ENCODE assay signal across 8 cellular contexts in genomic region chr11:10301656-10302293, GRCh38. TPM values are rescaled to one million over a fixed set of nuclear protein-coding genes. Genes with fewer than 3 reads are reported as not detected.
DNase-seq lines count a peak whose midpoint lies in the region; ATAC-seq and TF ChIP-seq lines count a peak whose summit lies in the region.

No MANE protein-coding gene starts in this region.

- H3K27me3 ChIP-seq in ascending aorta (no peaks in the 10 kb centered on the region), tibial artery (no peaks in the 10 kb centered on the region)

- CTCF ChIA-PET in activated naive CD4-positive, alpha-beta T cell treated with anti-CD3 and anti-CD28 coated beads for 36 hours (lab: Charles Lee): interaction anchor here (0.7 to 8.2 kb wide), 3 partner anchors 16 to 543 kb away, joined by 4 to 102 read pairs (median 16); no protein-coding TSS in a partner anchor

- H3K27me3 Mint-ChIP-seq in activated naive CD4-positive, alpha-beta T cell treated with anti-CD3 and anti-CD28 coated beads for 36 hours (ENCODE audit: low read depth): peaks cover 41% of the 10 kb centered on the region

- H3K4me1 Mint-ChIP-seq in activated naive CD4-positive, alpha-beta T cell treated with anti-CD3 and anti-CD28 coated beads for 36 hours (ENCODE audit: low read depth): peaks cover 35% of the 10 kb centered on the region

- no peak overlapping the region for H3K27ac Mint-ChIP-seq in activated naive CD4-positive, alpha-beta T cell treated with anti-CD3 and anti-CD28 coated beads for 36 hours

- H3K9me3 ChIP-seq in ascending aorta (no peaks in the 10 kb centered on the region), tibial artery (no peaks in the 10 kb centered on the region)

- no peak for ATAC-seq in HG03469 (IDR thresholded peaks at IDR 0.05; ENCODE audit: unreplicated experiment)
- no peak for ATAC-seq in HG03135 (IDR thresholded peaks at IDR 0.05; ENCODE audit: unreplicated experiment)

- peak overlapping the region; percentile 15 for H3K4me3 Mint-ChIP-seq in activated naive CD4-positive, alpha-beta T cell treated with anti-CD3 and anti-CD28 coated beads for 36 hours

- no peak for TF ChIP-seq CTCF in ascending aorta (IDR thresholded peaks at IDR 0.05)
- no peak for TF ChIP-seq CTCF in tibial artery (IDR thresholded peaks at IDR 0.05)
- no peak for TF ChIP-seq CTCF in coronary artery (IDR thresholded peaks at IDR 0.05)

- H3K36me3 Mint-ChIP-seq in activated naive CD4-positive, alpha-beta T cell treated with anti-CD3 and anti-CD28 coated beads for 36 hours (ENCODE audit: low read depth): no peaks in the 10 kb centered on the region

- H3K4me1 ChIP-seq in ascending aorta: peaks cover 0 to 8% of the 10 kb centered on the region in 2 donors
- H3K4me1 ChIP-seq in tibial artery: peaks cover 0 to 42% (median 21%) of the 10 kb centered on the region in 4 donors

- H3K4me3 ChIP-seq in ascending aorta (peak overlapping the region; percentile 69 to 85), tibial artery (no peak overlapping the region), coronary artery (no peak overlapping the region)

- H3K27ac ChIP-seq in ascending aorta: peak overlapping the region; percentile 78 to 86
- peak overlapping the region; percentile 72 to 79 for H3K27ac ChIP-seq in tibial artery
- H3K27ac ChIP-seq in coronary artery: no peak overlapping the region

- intact Hi-C loops in activated naive CD4-positive, alpha-beta T cell treated with anti-CD3 and anti-CD28 coated beads for 36 hours (cut with micrococcal nuclease): loop anchor here (10.0 kb wide), 1 partner anchor 937 kb away; no protein-coding TSS in a partner anchor
- intact Hi-C loops in ascending aorta (cut with DNase I): loop anchor here (10.0 kb wide), 1 partner anchor 437 kb away; no protein-coding TSS in a partner anchor
- intact Hi-C loops in tibial artery (cut with DNase I; ENCODE audit: low total_unique reads): no loop called here

- no peaks in the 10 kb centered on the region for H3K9me3 Mint-ChIP-seq in activated naive CD4-positive, alpha-beta T cell treated with anti-CD3 and anti-CD28 coated beads for 36 hours

- H3K36me3 ChIP-seq in ascending aorta (no peaks in the 10 kb centered on the region), tibial artery (no peaks in the 10 kb centered on the region)

- no peak for DNase-seq in activated naive CD4-positive, alpha-beta T cell treated with anti-CD3 and anti-CD28 coated beads for 36 hours
- DNase-seq in activated naive CD4-positive, alpha-beta T cell (lab: John Stamatoyannopoulos, UW): no peak
- no peak for DNase-seq in ascending aorta (ENCODE audit: low spot score in 2 of 2)
- DNase-seq in kidney tubule cell (ENCODE audit: low spot score): peak; percentile 85
- no peak for DNase-seq in tibial artery
- no peak for DNase-seq in coronary artery (ENCODE audit: low spot score)

RNA-seq across cellular contexts. Expression of gene ADM, which starts 3.1 kb away (rescaled TPM):
- under 1 TPM; 0.31 to 0.40 TPM for total RNA-seq in activated naive CD4-positive, alpha-beta T cell treated with anti-CD3 and anti-CD28 coated beads for 36 hours
- 56.8 TPM for total RNA-seq in ascending aorta

RNA-seq across cellular contexts. Expression of gene SBF2, which starts 7.8 kb away (rescaled TPM):
- total RNA-seq in activated naive CD4-positive, alpha-beta T cell treated with anti-CD3 and anti-CD28 coated beads for 36 hours: 1 to 10 TPM; 8.7 to 9.9 TPM
- 34.5 TPM for total RNA-seq in ascending aorta

Comparison
In these comparisons a context has a peak if more than half of its experiments do, and no peak if none do; other contexts are left out.
1. H3K27ac ChIP-seq: peak in ascending aorta (2 of 2) and tibial artery (2 of 2); none in coronary artery (0 of 2).
2. H3K4me3 ChIP-seq: peak in ascending aorta (2 of 2); none in tibial artery (0 of 2) and coronary artery (single experiment).
3. RNA of gene ADM, which starts 3.1 kb away (total RNA-seq): 56.8 TPM in ascending aorta (single experiment); 0.31 to 0.40 TPM in activated naive CD4-positive, alpha-beta T cell treated with anti-CD3 and anti-CD28 coated beads for 36 hours; every median in the first group is over 10 times any median in the second.